ENCODE assay signal across 17 cellular contexts in genomic region chr17:69390735-69391501, GRCh38.
"Had no signal": no experiment of that assay in that cellular context is flagged by ENCODE, and none has a peak within 500 bp of the region (broad histone marks: within the 10 kb centered on the region; RNA-seq: fewer than 3 reads in every experiment).

No MANE protein-coding gene starts in this region.

- ATAC-seq: activated T-cell treated with anti-CD3 and anti-CD28 coated beads, Interleukin-2, amount 50 U/mL, for 4 hours had no signal

- H3K79me2 ChIP-seq: parathyroid adenoma had no signal

- H3K27me3 ChIP-seq: breast epithelium, thyroid gland, vagina had no signal

- H2AFZ ChIP-seq: parathyroid adenoma had no signal

- H3K9me3 ChIP-seq: breast epithelium, esophagus squamous epithelium, left ventricle myocardium inferior, thyroid gland, vagina had no signal

- DNase-seq: activated CD4-positive, alpha-beta T cell treated with anti-CD3 and anti-CD28 coated beads, Interleukin-2, amount 50 U/mL, for 48 hours; activated CD4-positive, CD25-positive, alpha-beta regulatory T cell treated with anti-CD3 and anti-CD28 coated beads, Interleukin-2, amount 50 U/mL, for 72 hours; activated gamma-delta T cell; activated T-cell treated with anti-CD3 and anti-CD28 coated beads, Interleukin-2, amount 50 U/mL, for 4 hours; amygdala; dorsolateral prefrontal cortex; esophagus squamous epithelium; foreskin fibroblast; glutamatergic neuron; islet precursor cell; left ventricle myocardium inferior; mesendoderm; retina; thyroid gland had no signal

- H3K36me3 ChIP-seq: breast epithelium, esophagus squamous epithelium, left ventricle myocardium inferior, thyroid gland, vagina had no signal

- H3K4me3 ChIP-seq: breast epithelium, dorsolateral prefrontal cortex, esophagus squamous epithelium, left ventricle myocardium inferior, thyroid gland, vagina had no signal

- H3K4me1 ChIP-seq: breast epithelium, esophagus squamous epithelium, left ventricle myocardium inferior, parathyroid adenoma, thyroid gland, vagina had no signal

- H3K27ac ChIP-seq: breast epithelium, dorsolateral prefrontal cortex, esophagus squamous epithelium, left ventricle myocardium inferior, parathyroid adenoma, thyroid gland, vagina had no signal
